In genomic region chr9:20276762-20277161, GRCh38 we compare ENCODE assay signal across 27 cellular contexts.
A peak's percentile ranks its signal among the peaks of the same experiment; 100 is the strongest.
DNase-seq lines count a peak whose midpoint lies in the region; ATAC-seq, FAIRE-seq and TF ChIP-seq lines count a peak whose summit lies in the region.
"Had no signal": no experiment of that assay in that cellular context is flagged by ENCODE, and none has a peak within 500 bp of the region (broad histone marks: within the 10 kb centered on the region; RNA-seq: fewer than 3 reads in every experiment).

No MANE protein-coding gene starts in this region.

- no peak overlapping the region for H3K27ac ChIP-seq in osteoblast (ENCODE audit: low read depth, low read length)
- H3K27ac ChIP-seq: 22Rv1, BLaER1 had no signal

- no peaks in the 10 kb centered on the region for H3K79me2 ChIP-seq in osteoblast (ENCODE audit: insufficient read depth, low read length)

- H3K36me3 ChIP-seq in bronchial epithelial cell (ENCODE audit: control insufficient read depth, insufficient read depth, low read length) (no peaks in the 10 kb centered on the region), osteoblast (ENCODE audit: insufficient read depth, low read length) (no peaks in the 10 kb centered on the region)
- H3K36me3 ChIP-seq: BE2C had no signal

- peaks cover 37% of the 10 kb centered on the region for H3K4me1 Mint-ChIP-seq in activated naive CD8-positive, alpha-beta T cell treated with anti-CD3 and anti-CD28 coated beads, Interleukin-2, amount 10 ng/mL, durations not matched to agents 7 days and 5 days
- H3K4me1 Mint-ChIP-seq in activated naive CD8-positive, alpha-beta T cell treated with anti-CD3 and anti-CD28 coated beads for 36 hours = peaks cover 7% of the 10 kb centered on the region
- H3K4me1 Mint-ChIP-seq: CD14-positive monocyte had no signal

- H2AFZ ChIP-seq in osteoblast (ENCODE audit: low read length) = no peak overlapping the region

- no peaks in the 10 kb centered on the region for H3K9me3 ChIP-seq in osteoblast (ENCODE audit: low read depth, low read length)
- H3K9me3 ChIP-seq: BE2C had no signal

- no peaks in the 10 kb centered on the region for H3K4me1 ChIP-seq in osteoblast (ENCODE audit: insufficient read depth, low read length)
- H3K4me1 ChIP-seq: BE2C, BLaER1 had no signal

- H3K27me3 Mint-ChIP-seq in activated naive CD8-positive, alpha-beta T cell treated with anti-CD3 and anti-CD28 coated beads, Interleukin-2, amount 10 ng/mL, durations not matched to agents 7 days and 5 days = no peaks in the 10 kb centered on the region
- H3K27me3 Mint-ChIP-seq in activated naive CD8-positive, alpha-beta T cell treated with anti-CD3 and anti-CD28 coated beads for 36 hours = no peaks in the 10 kb centered on the region
- H3K27me3 Mint-ChIP-seq: CD4-positive, CD25-positive, alpha-beta regulatory T cell; CD8-positive, alpha-beta memory T cell had no signal

- H3K27me3 ChIP-seq in bronchial epithelial cell (ENCODE audit: control insufficient read depth, insufficient read depth, low read length) (no peaks in the 10 kb centered on the region), osteoblast (ENCODE audit: insufficient read depth, low read length) (no peaks in the 10 kb centered on the region)
- H3K27me3 ChIP-seq: BE2C, BLaER1 had no signal

- no peak overlapping the region for H3K4me3 ChIP-seq in bronchial epithelial cell (ENCODE audit: low read depth, low read length)
- H3K4me3 ChIP-seq in osteoblast (ENCODE audit: insufficient read depth, low read length) = no peak overlapping the region
- H3K4me3 ChIP-seq: BLaER1, GM12878 had no signal

- H3K4me3 Mint-ChIP-seq in activated naive CD8-positive, alpha-beta T cell treated with anti-CD3 and anti-CD28 coated beads, Interleukin-2, amount 10 ng/mL, durations not matched to agents 7 days and 5 days = no peak overlapping the region
- no peak overlapping the region for H3K4me3 Mint-ChIP-seq in activated naive CD8-positive, alpha-beta T cell treated with anti-CD3 and anti-CD28 coated beads for 36 hours
- H3K4me3 Mint-ChIP-seq: CD14-positive monocyte; CD4-positive, alpha-beta memory T cell; CD4-positive, CD25-positive, alpha-beta regulatory T cell; CD8-positive, alpha-beta memory T cell had no signal

- POLR2A ChIA-PET in activated naive CD8-positive, alpha-beta T cell treated with anti-CD3 and anti-CD28 coated beads, Interleukin-2, amount 10 ng/mL, durations not matched to agents 7 days and 5 days (lab: Charles Lee) = no interaction called here

- TF ChIP-seq CTCF in bronchial epithelial cell (IDR thresholded peaks at IDR 0.05; ENCODE audit: insufficient read depth, low read length, severe bottlenecking) = no peak
- TF ChIP-seq CTCF in osteoblast (IDR thresholded peaks at IDR 0.05; ENCODE audit: extremely low read depth, low read depth, low read length) = no peak

- peaks cover 69% of the 10 kb centered on the region for H3K36me3 Mint-ChIP-seq in activated naive CD8-positive, alpha-beta T cell treated with anti-CD3 and anti-CD28 coated beads, Interleukin-2, amount 10 ng/mL, durations not matched to agents 7 days and 5 days
- H3K36me3 Mint-ChIP-seq in activated naive CD8-positive, alpha-beta T cell treated with anti-CD3 and anti-CD28 coated beads for 36 hours = peaks cover 8% of the 10 kb centered on the region
- H3K36me3 Mint-ChIP-seq: CD14-positive monocyte; CD4-positive, alpha-beta memory T cell; CD8-positive, alpha-beta memory T cell had no signal

- no peak for ATAC-seq in activated naive CD8-positive, alpha-beta T cell treated with anti-CD3 and anti-CD28 coated beads, Interleukin-2, amount 10 ng/mL, durations not matched to agents 7 days and 5 days (ENCODE audit: low read depth)
- ATAC-seq: GM12878 had no signal

- peak overlapping the region; percentile 12 for H3K27ac Mint-ChIP-seq in activated naive CD8-positive, alpha-beta T cell treated with anti-CD3 and anti-CD28 coated beads, Interleukin-2, amount 10 ng/mL, durations not matched to agents 7 days and 5 days
- H3K27ac Mint-ChIP-seq in activated naive CD8-positive, alpha-beta T cell treated with anti-CD3 and anti-CD28 coated beads for 36 hours = no peak overlapping the region
- H3K27ac Mint-ChIP-seq: CD14-positive monocyte; CD4-positive, alpha-beta memory T cell; CD4-positive, CD25-positive, alpha-beta regulatory T cell; CD8-positive, alpha-beta memory T cell had no signal

- no peak overlapping the region for H3K4me2 ChIP-seq in osteoblast (ENCODE audit: insufficient read depth, low read length)
- H3K4me2 ChIP-seq: BLaER1 had no signal

- no peaks in the 10 kb centered on the region for H4K20me1 ChIP-seq in osteoblast (ENCODE audit: insufficient read depth, low read length)
- H4K20me1 ChIP-seq: BLaER1 had no signal

- peak; percentile 13 for FAIRE-seq in bronchial epithelial cell (lab: Jason Lieb, UNC)
- FAIRE-seq: GM12878, GM12892, GM18507, GM19239 had no signal

- peaks cover 45% of the 10 kb centered on the region for H3K9me3 Mint-ChIP-seq in activated naive CD8-positive, alpha-beta T cell treated with anti-CD3 and anti-CD28 coated beads, Interleukin-2, amount 10 ng/mL, durations not matched to agents 7 days and 5 days
- peaks cover 16% of the 10 kb centered on the region for H3K9me3 Mint-ChIP-seq in activated naive CD8-positive, alpha-beta T cell treated with anti-CD3 and anti-CD28 coated beads for 36 hours

- no peak for DNase-seq in activated naive CD8-positive, alpha-beta T cell treated with anti-CD3 and anti-CD28 coated beads, Interleukin-2, amount 10 ng/mL, durations not matched to agents 7 days and 5 days
- DNase-seq in activated naive CD8-positive, alpha-beta T cell treated with anti-CD3 and anti-CD28 coated beads for 36 hours = no peak
- no peak for DNase-seq in bronchial epithelial cell (ENCODE audit: low read depth)
- DNase-seq in osteoblast (ENCODE audit: insufficient read length, low spot score, missing footprints) = peak; percentile 29
- DNase-seq in stimulated activated CD4-positive, alpha-beta T cell treated with anti-CD3 and anti-CD28 coated beads, Interleukin-4, amount 100 ng/mL, for 1 hour = no peak
- no peak for DNase-seq in NCI-H2227 (lab: John Stamatoyannopoulos, UW; ENCODE audit: unreplicated experiment)
- DNase-seq: ACHN; BE2C; C1 segment of cervical spinal cord; CD4-positive, alpha-beta memory T cell; CD4-positive, CD25-positive, alpha-beta regulatory T cell; CD8-positive, alpha-beta memory T cell; COR-L47; DMS 273 treated with DMSO at 0.1 percent for 48 hours; DMS153; DMS53; DMS79; DND-41; EL; GDM1 had no signal
